In the genomic region with DNA sequence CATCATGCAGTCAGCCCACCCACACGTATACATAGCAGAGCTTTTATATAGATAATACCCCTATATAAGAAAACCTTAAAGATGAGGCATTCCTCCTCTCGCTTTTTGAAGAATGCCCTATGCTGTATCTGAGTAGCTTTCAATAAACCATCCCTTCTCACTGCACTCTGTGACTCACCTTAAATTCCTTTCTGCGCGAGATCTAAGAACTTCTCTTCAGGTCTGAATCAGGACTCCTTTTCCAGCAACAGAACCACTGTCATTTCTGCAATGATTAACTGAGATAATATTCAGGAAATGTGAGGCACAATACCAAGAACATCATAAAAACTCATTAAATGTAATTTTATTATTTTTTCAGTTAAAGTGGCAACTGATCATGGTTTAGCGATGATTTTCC, we compare ENCODE assay signal across 28 cellular contexts.
DNase-seq lines count a peak whose midpoint lies in the region; ATAC-seq, FAIRE-seq and TF ChIP-seq lines count a peak whose summit lies in the region.
"Had no signal": no experiment of that assay in that cellular context is flagged by ENCODE, and none has a peak within 500 bp of the region (broad histone marks: within the 10 kb centered on the region; RNA-seq: fewer than 3 reads in every experiment).

No MANE protein-coding gene starts in this region.

- H2BK5ac ChIP-seq in mesenchymal stem cell (ENCODE audit: low read depth, low read length, poor library complexity, severe bottlenecking) = no peak overlapping the region

- no peak overlapping the region for H2AK5ac ChIP-seq in mesenchymal stem cell (ENCODE audit: low read length, severe bottlenecking)

- CTCF ChIA-PET in A549 (lab: Yijun Ruan, JAX) = interaction anchor here (0.9 kb wide), 1 partner anchor 209 kb away, joined by 3 read pairs; no protein-coding TSS in a partner anchor

- no peak overlapping the region for H2BK12ac ChIP-seq in mesenchymal stem cell (ENCODE audit: low read length in 2 of 2)

- H3K4me2 ChIP-seq in A549 (peak overlapping the region; percentile 64), mesenchymal stem cell (ENCODE audit: low read length, poor library complexity, severe bottlenecking) (no peak overlapping the region)

- H3K9ac ChIP-seq in mesenchymal stem cell (ENCODE audit: low read length) = no peak overlapping the region

- H3K4me1 ChIP-seq in A549 (peaks cover 80% of the 10 kb centered on the region), mesenchymal stem cell (ENCODE audit: control insufficient read depth, insufficient read depth, low read depth, low read length) (peaks cover 7% of the 10 kb centered on the region), vagina (peaks cover 11% of the 10 kb centered on the region)

- WGBS in A549 (ENCODE audit: missing lambda C conversion rate) = 50% methylated on average over 5 of the region's 5 CpGs
- WGBS in mesenchymal stem cell = 70% methylated on average over 5 of the region's 5 CpGs

- H2BK120ac ChIP-seq in mesenchymal stem cell (ENCODE audit: low read depth, low read length) = no peak overlapping the region

- no peak overlapping the region for H3K14ac ChIP-seq in mesenchymal stem cell (ENCODE audit: low read length in 2 of 2)

- no peaks in the 10 kb centered on the region for H3K79me1 ChIP-seq in mesenchymal stem cell (replicated peaks; ENCODE audit: low read length, poor library complexity, severe bottlenecking)

- in situ Hi-C loops in brain microvascular endothelial cell (cut with HindIII; ENCODE audit: low pct_ligation_motif_present, low sequenced_read_pairs) = loop anchor here (25.0 kb wide), 1 partner anchor 210 kb away; no protein-coding TSS in a partner anchor

- H3K9me3 ChIP-seq in A549 = no peaks in the 10 kb centered on the region
- H3K9me3 ChIP-seq in mesenchymal stem cell (ENCODE audit: control insufficient read depth, low read length) = no peaks in the 10 kb centered on the region
- no peaks in the 10 kb centered on the region for H3K9me3 ChIP-seq in vagina
- H3K9me3 ChIP-seq: BE2C, thoracic aorta had no signal

- intact Hi-C loops in vagina (cut with DNase I) = loop anchor here (10.0 kb wide), 1 partner anchor 243 kb away; no protein-coding TSS in a partner anchor

- no peak overlapping the region for H3K23ac ChIP-seq in mesenchymal stem cell (ENCODE audit: low read length in 2 of 2)

- no peak for TF ChIP-seq EP300 in A549 (IDR thresholded peaks at IDR 0.05)

- DNase-seq in A549 (ENCODE audit: low read depth in 1 of 2, low spot score in 1 of 2) = peak in 1 of 2 experiments; percentile 57
- DNase-seq in HTR-8/SVneo (ENCODE audit: insufficient read length, low spot score) = no peak
- DNase-seq in brain microvascular endothelial cell = peak; percentile 42
- DNase-seq in mesenchymal stem cell = no peak
- DNase-seq in DMS114 treated with DMSO at 0.1 percent for 48 hours (lab: John Stamatoyannopoulos, UW; ENCODE audit: unreplicated experiment) = no peak
- DNase-seq in caudate nucleus (lab: John Stamatoyannopoulos, UW) = no peak
- DNase-seq in vagina (ENCODE audit: extremely low spot score in 2 of 2) = no peak
- DNase-seq: activated CD4-positive, alpha-beta T cell treated with anti-CD3 and anti-CD28 coated beads for 36 hours; activated naive CD4-positive, alpha-beta T cell treated with Interleukin-2 at 50 U/mL for 16 hours; activated T-cell treated with anti-CD3 and anti-CD28 coated beads, Interleukin-2, amount 50 U/mL, for 48 hours; amniotic stem cell; BE2C; COR-L47; erythroblast; hypothalamus; NCI-H1930; NCI-H82; SIG-M5; small intestine; stimulated activated naive B cell treated with anti-CD40 and anti-IgM and Interleukin-4, amounts not matched to agents 10 μg/mL and 1 μg/mL and 100 μg/mL, for 72 hours; T-cell had no signal

- no peak overlapping the region for H2BK15ac ChIP-seq in mesenchymal stem cell (ENCODE audit: low read depth, poor library complexity, severe bottlenecking)

- H3K27ac ChIP-seq in A549 (peak overlapping the region; percentile 68 to 88), brain microvascular endothelial cell (peak overlapping the region; percentile 23), mesenchymal stem cell (ENCODE audit: low read length, poor library complexity, severe bottlenecking) (peak overlapping the region; percentile 75), caudate nucleus (ENCODE audit: low read depth, low read length) (no peak overlapping the region), vagina (no peak overlapping the region)
- H3K27ac ChIP-seq: thoracic aorta had no signal

- H3K4ac ChIP-seq in mesenchymal stem cell (ENCODE audit: low read depth in 1 of 2, low read length in 2 of 2) = no peak overlapping the region

- no peaks in the 10 kb centered on the region for H3K36me3 ChIP-seq in brain microvascular endothelial cell (replicated peaks)
- no peaks in the 10 kb centered on the region for H3K36me3 ChIP-seq in mesenchymal stem cell (ENCODE audit: control insufficient read depth in 1 of 2, insufficient read depth in 2 of 2, low read depth in 1 of 2, low read length in 2 of 2)
- H3K36me3 ChIP-seq in vagina = no peaks in the 10 kb centered on the region
- H3K36me3 ChIP-seq: BE2C, thoracic aorta had no signal

- no peak for TF ChIP-seq RAD21 in A549 (conservative IDR thresholded peaks at IDR 0.05 in 1 of 2, IDR thresholded peaks at IDR 0.05 in 1 of 2)

- no peak overlapping the region for H3K18ac ChIP-seq in mesenchymal stem cell (ENCODE audit: low read depth in 1 of 2, low read length in 2 of 2)

- no peak overlapping the region for H4K8ac ChIP-seq in mesenchymal stem cell (ENCODE audit: low read length)

- H3K27me3 ChIP-seq in brain microvascular endothelial cell (replicated peaks) = no peaks in the 10 kb centered on the region
- H3K27me3 ChIP-seq in mesenchymal stem cell (ENCODE audit: control insufficient read depth in 1 of 2, insufficient read depth in 1 of 2, low read length in 2 of 2) = no peaks in the 10 kb centered on the region
- no peaks in the 10 kb centered on the region for H3K27me3 ChIP-seq in vagina
- H3K27me3 ChIP-seq: BE2C had no signal

- ATAC-seq in A549 (peak; percentile 61 to 65; a peak in 5 of 6 replicates), GM19455 (IDR thresholded peaks at IDR 0.05; ENCODE audit: unreplicated experiment) (no peak)
- ATAC-seq: activated CD4-positive, alpha-beta T cell treated with anti-CD3 and anti-CD28 coated beads for 36 hours; stimulated activated naive B cell treated with anti-CD40 and anti-IgM and Interleukin-4, amounts not matched to agents 10 μg/mL and 1 μg/mL and 100 μg/mL, for 72 hours; T-cell had no signal

- TF ChIP-seq POLR2A in A549 (IDR thresholded peaks at IDR 0.05; ENCODE audit: low read length) (no peak), vagina (IDR thresholded peaks at IDR 0.05) (no peak)

- H3K4me3 ChIP-seq in A549 (no peak overlapping the region), brain microvascular endothelial cell (ENCODE audit: low read depth, low read length) (no peak overlapping the region), mesenchymal stem cell (ENCODE audit: insufficient read depth in 1 of 2, low read depth in 1 of 2, low read length in 2 of 2) (no peak overlapping the region), vagina (no peak overlapping the region)
- H3K4me3 ChIP-seq: lung, thoracic aorta had no signal

- no peak overlapping the region for H4K91ac ChIP-seq in mesenchymal stem cell (ENCODE audit: low read length)

- FAIRE-seq in A549 (lab: Jason Lieb, UNC) (peak; percentile 65), HTR-8/SVneo (lab: Jason Lieb, UNC) (peak; percentile 36)
- FAIRE-seq: A204.1, frontal cortex, islet of Langerhans, small intestine, TTC549 had no signal

- POLR2A ChIA-PET in A549 (lab: Yijun Ruan, JAX) = no interaction called here

- H2AFZ ChIP-seq in mesenchymal stem cell (ENCODE audit: low read depth, low read length) = no peak overlapping the region

- TF ChIP-seq CTCF in A549 (IDR thresholded peaks at IDR 0.05) (no peak), brain microvascular endothelial cell (IDR thresholded peaks at IDR 0.05; ENCODE audit: low read depth, low read length, missing control alignments) (no peak), vagina (IDR thresholded peaks at IDR 0.05) (no peak)

TF ChIP-seq in A549, 52 proteins besides CTCF, POLR2A, EP300 and RAD21:
- TF ChIP-seq FOSL2 (IDR thresholded peaks at IDR 0.05) (no peak), FOSL2 (CRISPR knock-in tag; IDR thresholded peaks at IDR 0.05) (peak; percentile 76), HOXB5 (CRISPR knock-in tag; IDR thresholded peaks at IDR 0.05) (no peak), RFX5 (IDR thresholded peaks at IDR 0.05) (no peak), FOSB (CRISPR knock-in tag; IDR thresholded peaks at IDR 0.05) (no peak), GATA3 (IDR thresholded peaks at IDR 0.05; ENCODE audit: borderline replicate concordance) (peak; percentile 34; the same call in 1 of the 2 replicates), CHD2 (IDR thresholded peaks at IDR 0.05; ENCODE audit: low read length, partially characterized antibody) (no peak)

Comparison
In these comparisons a context has a peak if more than half of its experiments do, and no peak if none do; other contexts are left out.
1. H3K27ac ChIP-seq: peak in A549 (2 of 2), brain microvascular endothelial cell (single experiment) and mesenchymal stem cell (single experiment); none in caudate nucleus (single experiment) and vagina (single experiment).